16 cellular contexts compared by ENCODE assay signal in genomic region chr18:62287753-62288668, GRCh38. TPM values are rescaled to one million over a fixed set of nuclear protein-coding genes. Genes with fewer than 3 reads are reported as not detected.
DNase-seq lines count a peak whose midpoint lies in the region; ATAC-seq and TF ChIP-seq lines count a peak whose summit lies in the region.
"Had no signal": no experiment of that assay in that cellular context is flagged by ENCODE, and none has a peak within 500 bp of the region (broad histone marks: within the 10 kb centered on the region; RNA-seq: fewer than 3 reads in every experiment).

No MANE protein-coding gene starts in this region.

- no peaks in the 10 kb centered on the region for H3K27me3 Mint-ChIP-seq in T-helper 2 cell treated with Interferon-gamma antibody and Interleukin-4, amounts not matched to agents 5 μg/mL and 100 μg/mL, for 36 hours (ENCODE audit: low read depth)

- H3K4me1 ChIP-seq in liver (ENCODE audit: control insufficient read depth in 4 of 4, insufficient read depth in 4 of 4, low read length in 3 of 4) (peaks cover 0 to 5% (median 1%) of the 10 kb centered on the region in 4 donors), upper lobe of left lung (no peaks in the 10 kb centered on the region)
- H3K4me1 ChIP-seq: stomach had no signal

- no peak for TF ChIP-seq RAD21 in liver (IDR thresholded peaks at IDR 0.05)

- WGBS in liver = 73% methylated on average over 2 of the region's 2 CpGs
- WGBS in upper lobe of left lung, 2 donors = 66 to 71% methylated on average over 2 of the region's 2 CpGs

- H3K9ac ChIP-seq in liver (ENCODE audit: low read depth in 1 of 2, low read length in 2 of 2) = no peak overlapping the region

- H3K36me3 ChIP-seq in liver (ENCODE audit: control insufficient read depth in 4 of 4, insufficient read depth in 3 of 4, low read depth in 1 of 4, low read length in 3 of 4) (peaks cover 0 to 16% (median 13%) of the 10 kb centered on the region in 4 donors), upper lobe of left lung (peaks cover 0 to 41% (median 21%) of the 10 kb centered on the region in 4 donors)

- H3K36me3 Mint-ChIP-seq in T-helper 2 cell treated with Interferon-gamma antibody and Interleukin-4, amounts not matched to agents 5 μg/mL and 100 μg/mL, for 36 hours (ENCODE audit: low read depth) = peaks cover 33% of the 10 kb centered on the region

- H3K9me3 Mint-ChIP-seq in T-helper 2 cell treated with Interferon-gamma antibody and Interleukin-4, amounts not matched to agents 5 μg/mL and 100 μg/mL, for 36 hours = no peaks in the 10 kb centered on the region
- H3K9me3 Mint-ChIP-seq: WTC11 had no signal

- no peak overlapping the region for H3K4me3 Mint-ChIP-seq in T-helper 2 cell treated with Interferon-gamma antibody and Interleukin-4, amounts not matched to agents 5 μg/mL and 100 μg/mL, for 36 hours
- H3K4me3 Mint-ChIP-seq: WTC11 had no signal

- TF ChIP-seq CTCF in liver (IDR thresholded peaks at IDR 0.05; ENCODE audit: low read depth, low read length, missing input control) (no peak), upper lobe of left lung (IDR thresholded peaks at IDR 0.05) (no peak)

- TF ChIP-seq POLR2A in upper lobe of left lung (IDR thresholded peaks at IDR 0.05) = no peak

- H3K4me3 ChIP-seq in liver (ENCODE audit: low read depth in 1 of 3, low read length in 3 of 3) = no peak overlapping the region
- H3K4me3 ChIP-seq in upper lobe of left lung = no peak overlapping the region
- H3K4me3 ChIP-seq: K562, left lung, spleen, stomach had no signal

- peaks cover 2% of the 10 kb centered on the region for H3K4me1 Mint-ChIP-seq in T-helper 2 cell treated with Interferon-gamma antibody and Interleukin-4, amounts not matched to agents 5 μg/mL and 100 μg/mL, for 36 hours (ENCODE audit: low read depth)
- H3K4me1 Mint-ChIP-seq: WTC11 had no signal

- H3K9me3 ChIP-seq in liver (ENCODE audit: control insufficient read depth in 4 of 4, low read length in 3 of 4) (no peaks in the 10 kb centered on the region), upper lobe of left lung (no peaks in the 10 kb centered on the region)
- H3K9me3 ChIP-seq: left lung, spleen, stomach had no signal

- ATAC-seq in GM18520 (IDR thresholded peaks at IDR 0.05; ENCODE audit: unreplicated experiment) (peak; percentile 13), HG02588 (IDR thresholded peaks at IDR 0.05; ENCODE audit: unreplicated experiment) (peak; percentile 29), left lobe of liver (no peak), upper lobe of left lung (ENCODE audit: low FRiP score in 2 of 2) (no peak)
- ATAC-seq: K562, WTC11 had no signal

- H3K27me3 ChIP-seq in liver (ENCODE audit: control insufficient read depth in 4 of 4, insufficient read depth in 4 of 4, low read length in 3 of 4) (no peaks in the 10 kb centered on the region), upper lobe of left lung (no peaks in the 10 kb centered on the region)
- H3K27me3 ChIP-seq: left lung, spleen, stomach had no signal

- TF ChIP-seq EP300 in upper lobe of left lung (IDR thresholded peaks at IDR 0.05) = no peak

- DNase-seq in HuH-7 (ENCODE audit: low spot score) (peak; percentile 2), left lobe of liver (ENCODE audit: low spot score) (no peak), upper lobe of left lung (no peak)
- DNase-seq in activated CD4-positive, alpha-beta T cell treated with anti-CD3 and anti-CD28 coated beads, Interleukin-2, amount 50 U/mL, for 4 hours = no peak
- DNase-seq in T-helper 2 cell treated with Interferon-gamma antibody and Interleukin-4, amounts not matched to agents 5 μg/mL and 100 μg/mL, for 36 hours (ENCODE audit: low spot score) = no peak
- DNase-seq: activated naive CD4-positive, alpha-beta T cell treated with anti-CD3 and anti-CD28 coated beads, Interleukin-2, amount 50 U/mL, for 16 hours; DMS153; left lung; NCI-H774; spleen; stomach had no signal

- no peak overlapping the region for H3K27ac ChIP-seq in liver (ENCODE audit: low read depth in 1 of 2, low read length in 2 of 2)
- H3K27ac ChIP-seq in upper lobe of left lung = no peak overlapping the region
- H3K27ac ChIP-seq: stomach had no signal

- H3K27ac Mint-ChIP-seq in T-helper 2 cell treated with Interferon-gamma antibody and Interleukin-4, amounts not matched to agents 5 μg/mL and 100 μg/mL, for 36 hours = no peak overlapping the region
- H3K27ac Mint-ChIP-seq: WTC11 had no signal

TF ChIP-seq in liver, 16 proteins besides CTCF, POLR2A, EP300 and RAD21:
- TF ChIP-seq TAF1 (conservative IDR thresholded peaks at IDR 0.05) (peak; percentile 22), FOXA1 (IDR thresholded peaks at IDR 0.05) (no peak), HNF4A (conservative IDR thresholded peaks at IDR 0.05) (no peak)
- TF ChIP-seq, protein P1, sequence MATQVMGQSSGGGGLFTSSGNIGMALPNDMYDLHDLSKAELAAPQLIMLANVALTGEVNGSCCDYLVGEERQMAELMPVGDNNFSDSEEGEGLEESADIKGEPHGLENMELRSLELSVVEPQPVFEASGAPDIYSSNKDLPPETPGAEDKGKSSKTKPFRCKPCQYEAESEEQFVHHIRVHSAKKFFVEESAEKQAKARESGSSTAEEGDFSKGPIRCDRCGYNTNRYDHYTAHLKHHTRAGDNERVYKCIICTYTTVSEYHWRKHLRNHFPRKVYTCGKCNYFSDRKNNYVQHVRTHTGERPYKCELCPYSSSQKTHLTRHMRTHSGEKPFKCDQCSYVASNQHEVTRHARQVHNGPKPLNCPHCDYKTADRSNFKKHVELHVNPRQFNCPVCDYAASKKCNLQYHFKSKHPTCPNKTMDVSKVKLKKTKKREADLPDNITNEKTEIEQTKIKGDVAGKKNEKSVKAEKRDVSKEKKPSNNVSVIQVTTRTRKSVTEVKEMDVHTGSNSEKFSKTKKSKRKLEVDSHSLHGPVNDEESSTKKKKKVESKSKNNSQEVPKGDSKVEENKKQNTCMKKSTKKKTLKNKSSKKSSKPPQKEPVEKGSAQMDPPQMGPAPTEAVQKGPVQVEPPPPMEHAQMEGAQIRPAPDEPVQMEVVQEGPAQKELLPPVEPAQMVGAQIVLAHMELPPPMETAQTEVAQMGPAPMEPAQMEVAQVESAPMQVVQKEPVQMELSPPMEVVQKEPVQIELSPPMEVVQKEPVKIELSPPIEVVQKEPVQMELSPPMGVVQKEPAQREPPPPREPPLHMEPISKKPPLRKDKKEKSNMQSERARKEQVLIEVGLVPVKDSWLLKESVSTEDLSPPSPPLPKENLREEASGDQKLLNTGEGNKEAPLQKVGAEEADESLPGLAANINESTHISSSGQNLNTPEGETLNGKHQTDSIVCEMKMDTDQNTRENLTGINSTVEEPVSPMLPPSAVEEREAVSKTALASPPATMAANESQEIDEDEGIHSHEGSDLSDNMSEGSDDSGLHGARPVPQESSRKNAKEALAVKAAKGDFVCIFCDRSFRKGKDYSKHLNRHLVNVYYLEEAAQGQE (IDR thresholded peaks at IDR 0.05) = no peak

RNA-seq across cellular contexts. Expression of gene TNFRSF11A, which starts 37.1 kb away (rescaled TPM):
- total RNA-seq in liver (1 to 10 TPM; 1.3 to 1.8 TPM), left lobe of liver (1.1 TPM), upper lobe of left lung (1 to 10 TPM; 1.7 to 5.9 (median 4.4) TPM)
- under 1 TPM; 0.32 to 0.48 TPM for polyA plus RNA-seq in liver

Comparison
In these comparisons a context has a peak if more than half of its experiments do, and no peak if none do; other contexts are left out.
1. ATAC-seq: peak in GM18520 (single experiment) and HG02588 (single experiment); none in left lobe of liver (single experiment) and upper lobe of left lung (0 of 2).